Comparison of ENCODE assay signal across 1 cellular context in genomic region chr1:111212634-111213335, GRCh38.
TF ChIP-seq lines count a peak whose summit lies in the region.

No MANE protein-coding gene starts in this region.

TF ChIP-seq in GM23338, 12 proteins besides CTCF, POLR2A, EP300 and RAD21:
- TF ChIP-seq ZNF462 (CRISPR knock-in tag; IDR thresholded peaks at IDR 0.05) = no peak
- no peak for TF ChIP-seq POLR2AphosphoS5 (IDR thresholded peaks at IDR 0.05; ENCODE audit: low read depth)
- TF ChIP-seq STAT1 (IDR thresholded peaks at IDR 0.05; ENCODE audit: unreplicated experiment) = no peak
- no peak for TF ChIP-seq EZH2phosphoT487 (IDR thresholded peaks at IDR 0.05; ENCODE audit: unreplicated experiment)
- no peak for TF ChIP-seq NANOG (IDR thresholded peaks at IDR 0.05; ENCODE audit: borderline replicate concordance)
- no peak for TF ChIP-seq ZNF114 (CRISPR knock-in tag; IDR thresholded peaks at IDR 0.05)
- TF ChIP-seq REST (IDR thresholded peaks at IDR 0.05; ENCODE audit: unreplicated experiment) = no peak
- TF ChIP-seq JUNB (IDR thresholded peaks at IDR 0.05; ENCODE audit: unreplicated experiment) = no peak
- no peak for TF ChIP-seq CREB1 (CRISPR knock-in tag; IDR thresholded peaks at IDR 0.05; ENCODE audit: low read depth)
- no peak for TF ChIP-seq ETS1 (IDR thresholded peaks at IDR 0.05)
- TF ChIP-seq EZH2 (IDR thresholded peaks at IDR 0.05; ENCODE audit: low read depth, unreplicated experiment) = no peak
- no peak for TF ChIP-seq ZNF331 (CRISPR knock-in tag; IDR thresholded peaks at IDR 0.05; ENCODE audit: low read depth)
